In genomic region chr12:42125372-42125767, GRCh38 we compare ENCODE assay signal across 15 cellular contexts. TPM values are rescaled to one million over a fixed set of nuclear protein-coding genes. Genes with fewer than 3 reads are reported as not detected.
A peak's percentile ranks its signal among the peaks of the same experiment; 100 is the strongest.
DNase-seq lines count a peak whose midpoint lies in the region; ATAC-seq and TF ChIP-seq lines count a peak whose summit lies in the region.
"Had no signal": no experiment of that assay in that cellular context is flagged by ENCODE, and none has a peak within 500 bp of the region (broad histone marks: within the 10 kb centered on the region; RNA-seq: fewer than 3 reads in every experiment).

No MANE protein-coding gene starts in this region.

- H3K4me1 ChIP-seq in neural progenitor cell, result peaks cover 14% of the 10 kb centered on the region
- no peaks in the 10 kb centered on the region for H3K4me1 ChIP-seq in CD4-positive, alpha-beta memory T cell (ENCODE audit: insufficient read depth, low read length)

- peaks cover 13% of the 10 kb centered on the region for H3F3A ChIP-seq in neural progenitor cell (ENCODE audit: low read depth)

- no peaks in the 10 kb centered on the region for H3K27me3 Mint-ChIP-seq in activated T-helper 17 cell treated with anti-CD3 and anti-CD28 coated beads, Interleukin-2, amount 50 U/mL, for 72 hours
- H3K27me3 Mint-ChIP-seq in neural progenitor cell (ENCODE audit: insufficient read depth, low read depth), result no peaks in the 10 kb centered on the region
- no peaks in the 10 kb centered on the region for H3K27me3 Mint-ChIP-seq in CD4-positive, alpha-beta memory T cell
- H3K27me3 Mint-ChIP-seq: CD8-positive, alpha-beta memory T cell; type B pancreatic cell had no signal

- peak; percentile 12 for ATAC-seq in activated T-helper 17 cell treated with anti-CD3 and anti-CD28 coated beads, Interleukin-2, amount 50 U/mL, for 72 hours (replicated peaks)
- ATAC-seq in HG03520 (IDR thresholded peaks at IDR 0.05; ENCODE audit: unreplicated experiment), result no peak
- ATAC-seq: activated CD8-positive, alpha-beta T cell treated with anti-CD3 and anti-CD28 coated beads, Interleukin-2, amount 10 ng/mL, durations not matched to agents 7 days and 5 days had no signal

- POLR2A ChIA-PET in CD4-positive, alpha-beta memory T cell (lab: Charles Lee; ENCODE audit: partially characterized antibody), result interaction anchor here (1.2 kb wide), 1 partner anchor 20 kb away, joined by 6 read pairs; the partner anchor contains the start of gene GXYLT1

- no peaks in the 10 kb centered on the region for H3K9me3 Mint-ChIP-seq in activated T-helper 17 cell treated with anti-CD3 and anti-CD28 coated beads, Interleukin-2, amount 50 U/mL, for 72 hours
- no peaks in the 10 kb centered on the region for H3K9me3 Mint-ChIP-seq in neural progenitor cell
- no peaks in the 10 kb centered on the region for H3K9me3 Mint-ChIP-seq in CD4-positive, alpha-beta memory T cell
- H3K9me3 Mint-ChIP-seq: CD8-positive, alpha-beta memory T cell; type B pancreatic cell had no signal

- H3K4me3 ChIP-seq in neural progenitor cell, result no peak overlapping the region
- no peak overlapping the region for H3K4me3 ChIP-seq in CD4-positive, alpha-beta memory T cell (ENCODE audit: low read length in 2 of 2)
- H3K4me3 ChIP-seq: sigmoid colon had no signal

- H3K27ac ChIP-seq in neural progenitor cell, result peak overlapping the region; percentile 54
- no peak overlapping the region for H3K27ac ChIP-seq in CD4-positive, alpha-beta memory T cell (ENCODE audit: low read depth, low read length)
- H3K27ac ChIP-seq: 22Rv1, sigmoid colon had no signal

- H4K20me1 ChIP-seq in neural progenitor cell (ENCODE audit: low read depth), result peaks cover 9% of the 10 kb centered on the region

- peak; percentile 39 for DNase-seq in DMS 273 (lab: John Stamatoyannopoulos, UW; ENCODE audit: unreplicated experiment)
- DNase-seq in DMS 273 treated with DMSO at 0.1 percent for 48 hours (lab: John Stamatoyannopoulos, UW), result no peak
- DNase-seq in KBM-7, result peak; percentile 48
- DNase-seq in neural progenitor cell (ENCODE audit: low spot score), result no peak
- DNase-seq in NK-92 treated with Interleukin-12 subunit alpha and Interleukin-12 subunit beta, amount 100 ng/mL, for 24 hours (lab: John Stamatoyannopoulos, UW), result no peak
- DNase-seq in CD4-positive, alpha-beta memory T cell, result no peak
- DNase-seq: activated CD8-positive, alpha-beta T cell treated with anti-CD3 and anti-CD28 coated beads, Interleukin-2, amount 10 ng/mL, durations not matched to agents 7 days and 5 days; CD8-positive, alpha-beta memory T cell; Right ventricle myocardium superior; sigmoid colon; stimulated activated CD4-positive, alpha-beta T cell treated with anti-CD3 and anti-CD28 coated beads, Interleukin-4, amount 100 ng/mL, for 1 hour had no signal

- H3K36me3 Mint-ChIP-seq in activated T-helper 17 cell treated with anti-CD3 and anti-CD28 coated beads, Interleukin-2, amount 50 U/mL, for 72 hours (ENCODE audit: low read depth), result no peaks in the 10 kb centered on the region
- H3K36me3 Mint-ChIP-seq in neural progenitor cell, result peaks cover 5% of the 10 kb centered on the region
- peaks cover 0 to 1% of the 10 kb centered on the region in 2 donors for H3K36me3 Mint-ChIP-seq in CD4-positive, alpha-beta memory T cell

- peaks cover 17% of the 10 kb centered on the region for H3K4me1 Mint-ChIP-seq in activated T-helper 17 cell treated with anti-CD3 and anti-CD28 coated beads, Interleukin-2, amount 50 U/mL, for 72 hours
- H3K4me1 Mint-ChIP-seq in neural progenitor cell, result peaks cover 4% of the 10 kb centered on the region
- peaks cover 3 to 21% (median 18%) of the 10 kb centered on the region in 4 donors for H3K4me1 Mint-ChIP-seq in CD4-positive, alpha-beta memory T cell

- no peak overlapping the region for H3K27ac Mint-ChIP-seq in activated T-helper 17 cell treated with anti-CD3 and anti-CD28 coated beads, Interleukin-2, amount 50 U/mL, for 72 hours
- no peak overlapping the region for H3K27ac Mint-ChIP-seq in neural progenitor cell
- no peak overlapping the region for H3K27ac Mint-ChIP-seq in CD4-positive, alpha-beta memory T cell
- H3K27ac Mint-ChIP-seq: activated CD8-positive, alpha-beta T cell treated with anti-CD3 and anti-CD28 coated beads, Interleukin-2, amount 10 ng/mL, durations not matched to agents 7 days and 5 days; type B pancreatic cell had no signal

- H3K4me2 ChIP-seq in neural progenitor cell, result no peak overlapping the region

- peaks cover 77% of the 10 kb centered on the region for H3K79me2 ChIP-seq in neural progenitor cell (ENCODE audit: low read depth)

- H3K4me3 Mint-ChIP-seq in activated T-helper 17 cell treated with anti-CD3 and anti-CD28 coated beads, Interleukin-2, amount 50 U/mL, for 72 hours, result no peak overlapping the region
- H3K4me3 Mint-ChIP-seq in neural progenitor cell, result no peak overlapping the region
- H3K4me3 Mint-ChIP-seq in CD4-positive, alpha-beta memory T cell, result no peak overlapping the region
- H3K4me3 Mint-ChIP-seq: activated CD8-positive, alpha-beta T cell treated with anti-CD3 and anti-CD28 coated beads, Interleukin-2, amount 10 ng/mL, durations not matched to agents 7 days and 5 days; CD8-positive, alpha-beta memory T cell; type B pancreatic cell had no signal

- no peaks in the 10 kb centered on the region for H3K9me3 ChIP-seq in neural progenitor cell (ENCODE audit: low read depth)
- H3K9me3 ChIP-seq in CD4-positive, alpha-beta memory T cell (ENCODE audit: control insufficient read depth in 1 of 2, low read length in 2 of 2), result no peaks in the 10 kb centered on the region
- H3K9me3 ChIP-seq: sigmoid colon had no signal

- no peak for TF ChIP-seq CTCF in neural progenitor cell (IDR thresholded peaks at IDR 0.05)

- no peak overlapping the region for H2AFZ ChIP-seq in neural progenitor cell (replicated peaks)

- no peaks in the 10 kb centered on the region for H3K36me3 ChIP-seq in neural progenitor cell
- H3K36me3 ChIP-seq in CD4-positive, alpha-beta memory T cell (ENCODE audit: insufficient read depth, low read length), result no peaks in the 10 kb centered on the region
- H3K36me3 ChIP-seq: sigmoid colon had no signal

- no peaks in the 10 kb centered on the region for H3K27me3 ChIP-seq in neural progenitor cell
- H3K27me3 ChIP-seq in CD4-positive, alpha-beta memory T cell (ENCODE audit: insufficient read depth, low read length), result no peaks in the 10 kb centered on the region
- H3K27me3 ChIP-seq: sigmoid colon had no signal

- intact Hi-C loops in CD4-positive, alpha-beta memory T cell (cut with micrococcal nuclease), result no loop called here

- in situ Hi-C loops in KBM-7 (cut with MboI; ENCODE audit: low pct_unique_long_range_greater_than_20kb, low sequenced_read_pairs), result loop anchor here (25.0 kb wide), 1 partner anchor 237 kb away; no protein-coding TSS in a partner anchor

- H3K9ac ChIP-seq in neural progenitor cell, result no peak overlapping the region

- CTCF ChIA-PET in CD4-positive, alpha-beta memory T cell (lab: Charles Lee; ENCODE audit: partially characterized antibody), result interaction anchor here (0.9 to 1.6 kb wide), 3 partner anchors 101 to 247 kb away, joined by 3 to 5 read pairs (median 4); no protein-coding TSS in a partner anchor

RNA-seq across cellular contexts. Expression of gene GXYLT1, which starts 19.3 kb away (rescaled TPM):
- total RNA-seq in activated T-helper 17 cell treated with anti-CD3 and anti-CD28 coated beads, Interleukin-2, amount 50 U/mL, for 72 hours, result 10 to 100 TPM in 1 of 2 donors, 1 to 10 TPM in 1; 7.3 to 11.5 TPM
- total RNA-seq in neural progenitor cell (ENCODE audit: low replicate concordance), result 16.8 and 27.5 TPM in 2 replicates
- 1 to 10 TPM; 8.3 to 9.5 TPM for total RNA-seq in CD4-positive, alpha-beta memory T cell
- polyA plus RNA-seq in CD4-positive, alpha-beta memory T cell, result 1 to 10 TPM; 2.3 to 4.0 TPM

Comparison
In these comparisons a context has a peak if more than half of its experiments do, and no peak if none do; other contexts are left out.
1. DNase-seq: peak in DMS 273 (single experiment) and KBM-7 (single experiment); none in DMS 273 treated with DMSO at 0.1 percent for 48 hours (single experiment), neural progenitor cell (single experiment), NK-92 treated with Interleukin-12 subunit alpha and Interleukin-12 subunit beta, amount 100 ng/mL, for 24 hours (single experiment) and CD4-positive, alpha-beta memory T cell (0 of 5).